ENCODE assay signal across 14 cellular contexts in the genomic region with DNA sequence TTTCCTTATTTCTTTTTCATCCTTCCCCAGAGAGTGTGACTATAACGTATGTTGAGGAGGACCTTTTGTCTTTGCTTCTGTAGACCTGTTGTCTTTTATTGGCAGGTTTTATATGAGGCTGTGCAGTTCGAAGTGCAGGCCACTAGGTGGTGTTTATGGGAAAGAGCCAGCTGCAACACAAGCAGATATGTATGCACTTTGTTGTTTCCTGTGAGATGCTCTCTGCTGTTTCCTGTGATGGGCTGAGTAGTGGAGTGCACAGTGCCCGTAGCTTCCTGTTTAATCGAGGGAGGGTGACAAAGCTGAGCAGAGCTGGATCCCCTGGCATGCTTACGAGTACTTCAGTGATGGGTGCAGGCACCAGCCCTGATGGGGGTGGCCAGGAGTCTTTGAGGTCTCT. TPM values are rescaled to one million over a fixed set of nuclear protein-coding genes. Genes with fewer than 3 reads are reported as not detected.
DNase-seq lines count a peak whose midpoint lies in the region; ATAC-seq and TF ChIP-seq lines count a peak whose summit lies in the region.
"Not testable (repeated sequence)": the region's sequence is repeated elsewhere in the genome, so short reads cannot be mapped to it uniquely, and the experiment has no call there.
"Had no signal": no experiment of that assay in that cellular context is flagged by ENCODE, and none has a peak within 500 bp of the region (broad histone marks: within the 10 kb centered on the region; RNA-seq: fewer than 3 reads in every experiment).

No MANE protein-coding gene starts in this region.

- ATAC-seq in GM18498 (IDR thresholded peaks at IDR 0.05; ENCODE audit: unreplicated experiment) (peak; percentile 99), HG03460 (IDR thresholded peaks at IDR 0.05; ENCODE audit: unreplicated experiment) (peak; percentile 99)

- H3K27ac Mint-ChIP-seq in HFFc6; activated CD4-positive, alpha-beta memory T cell treated with anti-CD3 and anti-CD28 coated beads for 36 hours; endothelial cell (ENCODE audit: unreplicated experiment): not testable (repeated sequence)

- 23% methylated on average over 5 of the region's 5 CpGs for WGBS in liver

- not testable (repeated sequence) for H3K4me1 ChIP-seq in OCI-LY1 (ENCODE audit: insufficient read depth, low read length, severe bottlenecking); liver (ENCODE audit: control insufficient read depth in 4 of 4, insufficient read depth in 4 of 4, low read length in 3 of 4)

- POLR2A ChIA-PET in activated CD4-positive, alpha-beta memory T cell treated with anti-CD3 and anti-CD28 coated beads for 36 hours (lab: Charles Lee), result not testable (repeated sequence)

- TF ChIP-seq CTCF in HFFc6 (IDR thresholded peaks at IDR 0.05) (peak; percentile 36; the same call in 1 of the 2 replicates), OCI-LY1 (IDR thresholded peaks at IDR 0.05; ENCODE audit: low read length) (peak; percentile 27), endothelial cell (IDR thresholded peaks at IDR 0.05; ENCODE audit: unreplicated experiment) (peak; percentile 34), liver (IDR thresholded peaks at IDR 0.05; ENCODE audit: low read depth, low read length, missing input control) (peak; percentile 13)

- not testable (repeated sequence) for H3K27me3 ChIP-seq in OCI-LY1 (ENCODE audit: insufficient read depth, low read length); liver (ENCODE audit: control insufficient read depth in 4 of 4, insufficient read depth in 4 of 4, low read length in 3 of 4)

- H3K27ac ChIP-seq in OCI-LY1 (ENCODE audit: low read depth, low read length, poor library complexity, severe bottlenecking); liver (ENCODE audit: low read depth in 1 of 2, low read length in 2 of 2): not testable (repeated sequence)

- H4K20me1 ChIP-seq in OCI-LY1 (ENCODE audit: insufficient read depth, low read length), result not testable (repeated sequence)

- H3K27me3 Mint-ChIP-seq in HFFc6 (ENCODE audit: insufficient read depth); activated CD4-positive, alpha-beta memory T cell treated with anti-CD3 and anti-CD28 coated beads for 36 hours; endothelial cell (ENCODE audit: unreplicated experiment): not testable (repeated sequence)

- not testable (repeated sequence) for H3F3A ChIP-seq in OCI-LY1 (ENCODE audit: insufficient read depth, low read length)

- H2AFZ ChIP-seq in OCI-LY1 (ENCODE audit: low read length), result not testable (repeated sequence)

- not testable (repeated sequence) for H3K36me3 Mint-ChIP-seq in HFFc6 (ENCODE audit: low read depth); activated CD4-positive, alpha-beta memory T cell treated with anti-CD3 and anti-CD28 coated beads for 36 hours; endothelial cell (ENCODE audit: low read depth, unreplicated experiment)

- intact Hi-C loops in activated CD4-positive, alpha-beta memory T cell treated with anti-CD3 and anti-CD28 coated beads for 36 hours (cut with micrococcal nuclease), result not testable (repeated sequence)

- H3K4me1 Mint-ChIP-seq in HFFc6 (ENCODE audit: low read depth); activated CD4-positive, alpha-beta memory T cell treated with anti-CD3 and anti-CD28 coated beads for 36 hours (ENCODE audit: low read depth); endothelial cell (ENCODE audit: unreplicated experiment): not testable (repeated sequence)

- not testable (repeated sequence) for DNase-seq in HFFc6
- DNase-seq in activated CD4-positive, alpha-beta memory T cell treated with anti-CD3 and anti-CD28 coated beads for 36 hours, result peak; percentile 21
- peak; percentile 5 for DNase-seq in endothelial cell (ENCODE audit: low spot score)

- H3K4me3 ChIP-seq in OCI-LY1 (ENCODE audit: low read depth, low read length, poor library complexity, severe bottlenecking); liver (ENCODE audit: low read depth in 1 of 3, low read length in 3 of 3): not testable (repeated sequence)

- not testable (repeated sequence) for H3K4me3 Mint-ChIP-seq in HFFc6; activated CD4-positive, alpha-beta memory T cell treated with anti-CD3 and anti-CD28 coated beads for 36 hours; endothelial cell (ENCODE audit: unreplicated experiment)

- not testable (repeated sequence) for H3K4me2 ChIP-seq in OCI-LY1 (ENCODE audit: low read length)

- not testable (repeated sequence) for H3K9me3 ChIP-seq in OCI-LY1 (ENCODE audit: low read length); liver (ENCODE audit: control insufficient read depth in 4 of 4, low read length in 3 of 4)

- H3K79me2 ChIP-seq in OCI-LY1 (ENCODE audit: insufficient read depth, low read length), result not testable (repeated sequence)

- not testable (repeated sequence) for H3K9me3 Mint-ChIP-seq in HFFc6; activated CD4-positive, alpha-beta memory T cell treated with anti-CD3 and anti-CD28 coated beads for 36 hours; endothelial cell (ENCODE audit: unreplicated experiment)

- H3K36me3 ChIP-seq in OCI-LY1 (ENCODE audit: insufficient read depth, low read length); liver (ENCODE audit: control insufficient read depth in 4 of 4, insufficient read depth in 3 of 4, low read depth in 1 of 4, low read length in 3 of 4): not testable (repeated sequence)

- not testable (repeated sequence) for H3K9ac ChIP-seq in OCI-LY1 (ENCODE audit: low read length); liver (ENCODE audit: low read depth in 1 of 2, low read length in 2 of 2)

- CTCF ChIA-PET in activated CD4-positive, alpha-beta memory T cell treated with anti-CD3 and anti-CD28 coated beads for 36 hours (lab: Charles Lee), result not testable (repeated sequence)

- peak in 1 of 2 donors; percentile 28 for TF ChIP-seq RAD21 in liver (IDR thresholded peaks at IDR 0.05)

- not testable (repeated sequence) for H3K9me2 ChIP-seq in OCI-LY1 (ENCODE audit: low read depth, low read length)

RNA-seq across cellular contexts. Expression of gene TGIF2LY, which starts 51.8 kb away (rescaled TPM):
- not detected for total RNA-seq in HFFc6 (2021; fragmentation: NEBNext Ultra II Directional; extraction: Animal tissue kit (Norgen Biotek cat#: 25700))
- total RNA-seq in activated CD4-positive, alpha-beta memory T cell treated with anti-CD3 and anti-CD28 coated beads for 36 hours, result not detected
- total RNA-seq in endothelial cell (ENCODE audit: unreplicated experiment) (not detected), liver (not detected)
- polyA plus RNA-seq in liver, result not detected
- total RNA-seq: aorta, dermis microvascular lymphatic vessel endothelial cell, mucosa of descending colon, pancreas, spleen, temporal lobe had no signal
- polyA plus RNA-seq: aorta, pancreas, SK-N-SH, spleen had no signal
